Comparison of ENCODE assay signal across 13 cellular contexts in genomic region chr12:57244306-57244696, GRCh38. TPM values are rescaled to one million over a fixed set of nuclear protein-coding genes. Genes with fewer than 3 reads are reported as not detected.
DNase-seq lines count a peak whose midpoint lies in the region; ATAC-seq and TF ChIP-seq lines count a peak whose summit lies in the region.
"Had no signal": no experiment of that assay in that cellular context is flagged by ENCODE, and none has a peak within 500 bp of the region (broad histone marks: within the 10 kb centered on the region; RNA-seq: fewer than 3 reads in every experiment).

No MANE protein-coding gene starts in this region.

- POLR2A ChIA-PET in activated naive CD8-positive, alpha-beta T cell treated with anti-CD3 and anti-CD28 coated beads, Interleukin-2, amount 10 ng/mL, durations not matched to agents 7 days and 5 days (lab: Charles Lee) = interaction anchor here (7.8 to 8.8 kb wide), 2 partner anchors 16 to 30 kb away, joined by 57 to 71 read pairs; partner anchors contain the start of gene SHMT2

- H3K4me1 Mint-ChIP-seq in T-helper 1 cell treated with Interleukin-12 subunit alpha and Interleukin-12 subunit beta and Interleukin-4 antibody, amounts not matched to agents 30 μg/mL and 1 μg/mL, for 36 hours (ENCODE audit: low read depth) = peaks cover 38% of the 10 kb centered on the region
- peaks cover 44% of the 10 kb centered on the region for H3K4me1 Mint-ChIP-seq in activated naive CD8-positive, alpha-beta T cell treated with anti-CD3 and anti-CD28 coated beads, Interleukin-2, amount 10 ng/mL, durations not matched to agents 7 days and 5 days
- peaks cover 37% of the 10 kb centered on the region for H3K4me1 Mint-ChIP-seq in neural progenitor cell

- peaks cover 45% of the 10 kb centered on the region for H3K27me3 Mint-ChIP-seq in T-helper 1 cell treated with Interleukin-12 subunit alpha and Interleukin-12 subunit beta and Interleukin-4 antibody, amounts not matched to agents 30 μg/mL and 1 μg/mL, for 36 hours (ENCODE audit: low read depth)
- peaks cover 26% of the 10 kb centered on the region for H3K27me3 Mint-ChIP-seq in activated naive CD8-positive, alpha-beta T cell treated with anti-CD3 and anti-CD28 coated beads, Interleukin-2, amount 10 ng/mL, durations not matched to agents 7 days and 5 days
- peaks cover 48% of the 10 kb centered on the region for H3K27me3 Mint-ChIP-seq in neural progenitor cell (ENCODE audit: insufficient read depth, low read depth)

- peaks cover 54% of the 10 kb centered on the region for H3F3A ChIP-seq in neural progenitor cell (ENCODE audit: low read depth)

- H3K27ac ChIP-seq in Karpas-422 (ENCODE audit: low read length) (no peak overlapping the region), neural progenitor cell (no peak overlapping the region)
- H3K27ac ChIP-seq: left lung, prostate gland had no signal

- peak overlapping the region; percentile 99 for H3K4me2 ChIP-seq in Karpas-422 (ENCODE audit: low read depth, low read length, poor library complexity, severe bottlenecking)
- no peak overlapping the region for H3K4me2 ChIP-seq in neural progenitor cell

- H3K36me3 ChIP-seq in Karpas-422 (ENCODE audit: insufficient read depth, low read length) (no peaks in the 10 kb centered on the region), neural progenitor cell (no peaks in the 10 kb centered on the region)
- H3K36me3 ChIP-seq: left lung, prostate gland had no signal

- peak overlapping the region; percentile 68 for H3K27ac Mint-ChIP-seq in T-helper 1 cell treated with Interleukin-12 subunit alpha and Interleukin-12 subunit beta and Interleukin-4 antibody, amounts not matched to agents 30 μg/mL and 1 μg/mL, for 36 hours
- no peak overlapping the region for H3K27ac Mint-ChIP-seq in activated naive CD8-positive, alpha-beta T cell treated with anti-CD3 and anti-CD28 coated beads, Interleukin-2, amount 10 ng/mL, durations not matched to agents 7 days and 5 days
- no peak overlapping the region for H3K27ac Mint-ChIP-seq in neural progenitor cell

- H3K79me2 ChIP-seq in Karpas-422 (ENCODE audit: low read length) (no peaks in the 10 kb centered on the region), neural progenitor cell (ENCODE audit: low read depth) (no peaks in the 10 kb centered on the region)

- H3K9ac ChIP-seq in Karpas-422 (ENCODE audit: low read length) (peak overlapping the region; percentile 98), neural progenitor cell (no peak overlapping the region)

- H3K4me3 ChIP-seq in Karpas-422 (ENCODE audit: low read length) (peak overlapping the region; percentile 69; the same call in 1 of the 2 replicates), neural progenitor cell (no peak overlapping the region)

- H3K9me3 Mint-ChIP-seq in T-helper 1 cell treated with Interleukin-12 subunit alpha and Interleukin-12 subunit beta and Interleukin-4 antibody, amounts not matched to agents 30 μg/mL and 1 μg/mL, for 36 hours = no peaks in the 10 kb centered on the region
- no peaks in the 10 kb centered on the region for H3K9me3 Mint-ChIP-seq in activated naive CD8-positive, alpha-beta T cell treated with anti-CD3 and anti-CD28 coated beads, Interleukin-2, amount 10 ng/mL, durations not matched to agents 7 days and 5 days
- peaks cover 2% of the 10 kb centered on the region for H3K9me3 Mint-ChIP-seq in neural progenitor cell

- H3K4me1 ChIP-seq in Karpas-422 (ENCODE audit: low read length) = peaks cover 58% of the 10 kb centered on the region
- H3K4me1 ChIP-seq in neural progenitor cell = peaks cover 25% of the 10 kb centered on the region

- no peaks in the 10 kb centered on the region for H3K9me2 ChIP-seq in Karpas-422 (replicated peaks; ENCODE audit: insufficient read depth, low read length)

- H3K27me3 ChIP-seq in Karpas-422 (ENCODE audit: low read length) (no peaks in the 10 kb centered on the region), neural progenitor cell (peaks cover 51% of the 10 kb centered on the region)

- peaks cover 7% of the 10 kb centered on the region; the same call in 1 of the 2 replicates for H4K20me1 ChIP-seq in Karpas-422 (ENCODE audit: insufficient read depth, low read depth, low read length)
- peaks cover 25% of the 10 kb centered on the region for H4K20me1 ChIP-seq in neural progenitor cell (ENCODE audit: low read depth)

- H2AFZ ChIP-seq in Karpas-422 (ENCODE audit: low read length) = no peak overlapping the region
- no peak overlapping the region for H2AFZ ChIP-seq in neural progenitor cell (replicated peaks)

- peaks cover 11% of the 10 kb centered on the region for H3K36me3 Mint-ChIP-seq in T-helper 1 cell treated with Interleukin-12 subunit alpha and Interleukin-12 subunit beta and Interleukin-4 antibody, amounts not matched to agents 30 μg/mL and 1 μg/mL, for 36 hours (ENCODE audit: low read depth)
- H3K36me3 Mint-ChIP-seq in activated naive CD8-positive, alpha-beta T cell treated with anti-CD3 and anti-CD28 coated beads, Interleukin-2, amount 10 ng/mL, durations not matched to agents 7 days and 5 days = peaks cover 11% of the 10 kb centered on the region
- H3K36me3 Mint-ChIP-seq in neural progenitor cell = no peaks in the 10 kb centered on the region

- TF ChIP-seq CTCF in neural progenitor cell (IDR thresholded peaks at IDR 0.05) = no peak

- H3K9me3 ChIP-seq in Karpas-422 (ENCODE audit: low read length) (no peaks in the 10 kb centered on the region), neural progenitor cell (ENCODE audit: low read depth) (no peaks in the 10 kb centered on the region)
- H3K9me3 ChIP-seq: left lung, prostate gland had no signal

- peak overlapping the region; percentile 59 for H3K4me3 Mint-ChIP-seq in T-helper 1 cell treated with Interleukin-12 subunit alpha and Interleukin-12 subunit beta and Interleukin-4 antibody, amounts not matched to agents 30 μg/mL and 1 μg/mL, for 36 hours
- H3K4me3 Mint-ChIP-seq in activated naive CD8-positive, alpha-beta T cell treated with anti-CD3 and anti-CD28 coated beads, Interleukin-2, amount 10 ng/mL, durations not matched to agents 7 days and 5 days = peak overlapping the region; percentile 18
- peak overlapping the region; percentile 87 for H3K4me3 Mint-ChIP-seq in neural progenitor cell

- no peak for ATAC-seq in activated naive CD8-positive, alpha-beta T cell treated with anti-CD3 and anti-CD28 coated beads, Interleukin-2, amount 10 ng/mL, durations not matched to agents 7 days and 5 days (ENCODE audit: low read depth)
- no peak for ATAC-seq in HG02798 (IDR thresholded peaks at IDR 0.05; ENCODE audit: poor library complexity, unreplicated experiment)
- no peak for ATAC-seq in GM21447 (IDR thresholded peaks at IDR 0.05; ENCODE audit: unreplicated experiment)

- DNase-seq in T-helper 1 cell (no peak), Karpas-422 (no peak), neural progenitor cell (ENCODE audit: low spot score) (no peak)
- DNase-seq in activated naive CD8-positive, alpha-beta T cell treated with anti-CD3 and anti-CD28 coated beads, Interleukin-2, amount 10 ng/mL, durations not matched to agents 7 days and 5 days = no peak
- no peak for DNase-seq in central memory CD4-positive, alpha-beta T cell
- DNase-seq: DMS79 treated with DMSO at 0.1 percent for 48 hours, SW 1271 had no signal

RNA-seq across cellular contexts. Expression of gene STAC3, which starts 6.7 kb away (rescaled TPM):
- 5.9 and 7.8 TPM in 2 replicates for total RNA-seq in Karpas-422 (2014; rRNA removed; shearing (Covaris generic); ENCODE audit: low replicate concordance)
- total RNA-seq in activated naive CD8-positive, alpha-beta T cell treated with anti-CD3 and anti-CD28 coated beads, Interleukin-2, amount 10 ng/mL, durations not matched to agents 7 days and 5 days = 10 to 100 TPM; 10.7 to 11.4 TPM
- total RNA-seq in neural progenitor cell (ENCODE audit: low replicate concordance) = 1.1 and 5.1 TPM in 2 replicates

RNA-seq across cellular contexts. Expression of gene SHMT2, which starts 14.8 kb away (rescaled TPM):
- total RNA-seq in Karpas-422 (2014; rRNA removed; shearing (Covaris generic); ENCODE audit: low replicate concordance) = 399 and 449 TPM in 2 replicates
- 100 to 1,000 TPM; 142 to 159 TPM for total RNA-seq in activated naive CD8-positive, alpha-beta T cell treated with anti-CD3 and anti-CD28 coated beads, Interleukin-2, amount 10 ng/mL, durations not matched to agents 7 days and 5 days
- 90.2 and 166 TPM in 2 replicates for total RNA-seq in neural progenitor cell (ENCODE audit: low replicate concordance)

RNA-seq across cellular contexts. Expression of gene NXPH4, which starts 27.7 kb away (rescaled TPM):
- 2.9 and 4.2 TPM in 2 replicates for total RNA-seq in Karpas-422 (2014; rRNA removed; shearing (Covaris generic); ENCODE audit: low replicate concordance)
- total RNA-seq in activated naive CD8-positive, alpha-beta T cell treated with anti-CD3 and anti-CD28 coated beads, Interleukin-2, amount 10 ng/mL, durations not matched to agents 7 days and 5 days = 1 to 10 TPM; 1.7 to 2.4 TPM
- total RNA-seq in neural progenitor cell (ENCODE audit: low replicate concordance) = 0.28 TPM in 1 of 2 replicates, not detected in the other
- total RNA-seq: endothelial cell of umbilical vein had no signal

Comparison
In these comparisons a context has a peak if more than half of its experiments do, and no peak if none do; other contexts are left out.
1. H3K4me3 Mint-ChIP-seq: peak in every context shown above with its lines; median percentile 87 in neural progenitor cell; 59 in T-helper 1 cell treated with Interleukin-12 subunit alpha and Interleukin-12 subunit beta and Interleukin-4 antibody, amounts not matched to agents 30 μg/mL and 1 μg/mL, for 36 hours; 18 in activated naive CD8-positive, alpha-beta T cell treated with anti-CD3 and anti-CD28 coated beads, Interleukin-2, amount 10 ng/mL, durations not matched to agents 7 days and 5 days.